10 cellular contexts compared by ENCODE assay signal in genomic region chr20:63518946-63519764, GRCh38. TPM values are rescaled to one million over a fixed set of nuclear protein-coding genes. Genes with fewer than 3 reads are reported as not detected.
DNase-seq lines count a peak whose midpoint lies in the region; ATAC-seq and TF ChIP-seq lines count a peak whose summit lies in the region.
"Had no signal": no experiment of that assay in that cellular context is flagged by ENCODE, and none has a peak within 500 bp of the region (broad histone marks: within the 10 kb centered on the region; RNA-seq: fewer than 3 reads in every experiment).

No MANE protein-coding gene starts in this region.

- ATAC-seq in HG02870 (IDR thresholded peaks at IDR 0.05; ENCODE audit: unreplicated experiment), result no peak

- DNase-seq in BE2C, result no peak
- no peak for DNase-seq in OCI-LY7 (ENCODE audit: low spot score)
- no peak for DNase-seq in epithelial cell of proximal tubule (ENCODE audit: low read depth)
- no peak for DNase-seq in nephron progenitor cell
- no peak for DNase-seq in germinal center (ENCODE audit: low spot score)
- no peak for DNase-seq in NCI-H1436 treated with DMSO at 0.1 percent for 48 hours (lab: John Stamatoyannopoulos, UW)
- no peak for DNase-seq in NCI-H82 (lab: John Stamatoyannopoulos, UW)
- DNase-seq: NCI-H187 treated with DMSO at 0.1 percent for 48 hours had no signal

- H4K20me1 ChIP-seq in OCI-LY7 (ENCODE audit: insufficient read depth, low read length), result no peaks in the 10 kb centered on the region

- H3K27me3 Mint-ChIP-seq in nephron progenitor cell (ENCODE audit: low read depth, poor library complexity), result peaks cover 14% of the 10 kb centered on the region

- no peak overlapping the region for H3K27ac ChIP-seq in OCI-LY7 (ENCODE audit: low read depth, low read length, poor library complexity, severe bottlenecking)

- no peaks in the 10 kb centered on the region for H3K4me1 ChIP-seq in BE2C
- H3K4me1 ChIP-seq in OCI-LY7 (ENCODE audit: insufficient read depth, low read length, poor library complexity, severe bottlenecking), result peaks cover 11% of the 10 kb centered on the region

- no TSS peak for BruUV-seq in OCI-LY7 (replicated peaks; lab: Mats Ljungman, UMichigan)

- peaks cover 17% of the 10 kb centered on the region for H3K36me3 Mint-ChIP-seq in nephron progenitor cell (ENCODE audit: low read depth)

- POLR2A ChIA-PET in OCI-LY7 (lab: Charles Lee), result no interaction called here

- TF ChIP-seq CTCF in BE2C (IDR thresholded peaks at IDR 0.05; ENCODE audit: low read depth, low read length) (no peak), OCI-LY7 (conservative IDR thresholded peaks at IDR 0.05; ENCODE audit: low read length) (no peak), epithelial cell of proximal tubule (conservative IDR thresholded peaks at IDR 0.05; ENCODE audit: low read depth, low read length) (no peak), nephron progenitor cell (IDR thresholded peaks at IDR 0.05) (no peak)

- H3K36me3 ChIP-seq in BE2C (peaks cover 22% of the 10 kb centered on the region), OCI-LY7 (ENCODE audit: insufficient read depth, low read length) (peaks cover 21% of the 10 kb centered on the region)

- no peak overlapping the region for H2AFZ ChIP-seq in OCI-LY7 (ENCODE audit: low read length)

- H3K9me3 Mint-ChIP-seq in nephron progenitor cell, result peaks cover 13% of the 10 kb centered on the region

- H3K4me1 Mint-ChIP-seq in nephron progenitor cell, result peaks cover 26% of the 10 kb centered on the region

- H3K27me3 ChIP-seq in BE2C, result no peaks in the 10 kb centered on the region

- H3K79me2 ChIP-seq in OCI-LY7 (ENCODE audit: insufficient read depth, low read depth, low read length), result no peaks in the 10 kb centered on the region; the same call in 1 of the 2 replicates

- H3K4me3 ChIP-seq in BE2C (ENCODE audit: low read depth, low read length), result peak overlapping the region; percentile 73
- H3K4me3 ChIP-seq in OCI-LY7 (ENCODE audit: low read depth, low read length, poor library complexity, severe bottlenecking), result peak overlapping the region; percentile 95
- peak overlapping the region; percentile 86 for H3K4me3 ChIP-seq in epithelial cell of proximal tubule (ENCODE audit: low read depth, low read length)

- H3K4me3 Mint-ChIP-seq in nephron progenitor cell, result peak overlapping the region; percentile 79

- peaks cover 4% of the 10 kb centered on the region; the same call in 1 of the 2 replicates for H3K9me3 ChIP-seq in BE2C
- peaks cover 6% of the 10 kb centered on the region; the same call in 1 of the 2 replicates for H3K9me3 ChIP-seq in OCI-LY7 (ENCODE audit: low read length)

- H3K4me2 ChIP-seq in OCI-LY7 (ENCODE audit: low read length), result peak overlapping the region; percentile 100

- CTCF ChIA-PET in OCI-LY7 (lab: Charles Lee; ENCODE audit: unreplicated experiment), result no interaction called here

- H3K27ac Mint-ChIP-seq in nephron progenitor cell, result no peak overlapping the region

- H3K9me2 ChIP-seq in OCI-LY7 (ENCODE audit: insufficient read depth, low read length), result no peaks in the 10 kb centered on the region

- intact Hi-C loops in OCI-LY7 (cut with micrococcal nuclease; ENCODE audit: unreplicated experiment), result no loop called here

RNA-seq across cellular contexts. Expression of gene PPDPF, which starts 1.4 kb away (rescaled TPM):
- 447 TPM for polyA plus RNA-seq in BE2C (2012; ENCODE audit: insufficient read depth, insufficient read length, low read depth)
- total RNA-seq in OCI-LY7 (2014; rRNA removed; shearing (Covaris generic)), result 16.5 and 34.9 TPM in 2 replicates
- total RNA-seq in OCI-LY7 (2022) (117 and 126 TPM in 2 replicates), epithelial cell of proximal tubule (99.3 and 247 TPM in 2 replicates)

RNA-seq across cellular contexts. Expression of gene PTK6, which starts 18.0 kb away (rescaled TPM):
- polyA plus RNA-seq in BE2C (2012; ENCODE audit: insufficient read depth, insufficient read length, low read depth), result 1.2 TPM
- total RNA-seq in OCI-LY7 (2014; rRNA removed; shearing (Covaris generic)), result 0.05 and 0.13 TPM in 2 replicates
- total RNA-seq in OCI-LY7 (2022) (1.8 and 2.0 TPM in 2 replicates), epithelial cell of proximal tubule (not detected in 2 replicates)
- total RNA-seq: frontal cortex had no signal

RNA-seq across cellular contexts. Expression of gene EEF1A2, which starts 20.3 kb away (rescaled TPM):
- 3,079 TPM for polyA plus RNA-seq in BE2C (2012; ENCODE audit: insufficient read depth, insufficient read length, low read depth)
- 0.22 and 0.36 TPM in 2 replicates for total RNA-seq in OCI-LY7 (2014; rRNA removed; shearing (Covaris generic))
- total RNA-seq in OCI-LY7 (2022) (0.92 TPM in 1 of 2 replicates, not detected in the other), epithelial cell of proximal tubule (1.2 and 20.0 TPM in 2 replicates)

RNA-seq across cellular contexts. Expression of gene SRMS, which starts 28.4 kb away (rescaled TPM):
- not detected for polyA plus RNA-seq in BE2C (2012; ENCODE audit: insufficient read depth, insufficient read length, low read depth)
- total RNA-seq in OCI-LY7 (2014; rRNA removed; shearing (Covaris generic)), result not detected in 2 replicates
- total RNA-seq in OCI-LY7 (2022) (0.42 TPM in 1 of 2 replicates, not detected in the other), epithelial cell of proximal tubule (not detected in 2 replicates)
- total RNA-seq: frontal cortex had no signal

RNA-seq across cellular contexts. Expression of gene FNDC11, which starts 34.8 kb away (rescaled TPM):
- polyA plus RNA-seq in BE2C (2012; ENCODE audit: insufficient read depth, insufficient read length, low read depth), result not detected
- 0.15 and 0.41 TPM in 2 replicates for total RNA-seq in OCI-LY7 (2014; rRNA removed; shearing (Covaris generic))
- 2.1 and 3.0 TPM in 2 replicates for total RNA-seq in OCI-LY7 (2022)
- total RNA-seq in epithelial cell of proximal tubule, result 1.7 TPM in 2 replicates
